8 cellular contexts compared by ENCODE assay signal in the genomic region with DNA sequence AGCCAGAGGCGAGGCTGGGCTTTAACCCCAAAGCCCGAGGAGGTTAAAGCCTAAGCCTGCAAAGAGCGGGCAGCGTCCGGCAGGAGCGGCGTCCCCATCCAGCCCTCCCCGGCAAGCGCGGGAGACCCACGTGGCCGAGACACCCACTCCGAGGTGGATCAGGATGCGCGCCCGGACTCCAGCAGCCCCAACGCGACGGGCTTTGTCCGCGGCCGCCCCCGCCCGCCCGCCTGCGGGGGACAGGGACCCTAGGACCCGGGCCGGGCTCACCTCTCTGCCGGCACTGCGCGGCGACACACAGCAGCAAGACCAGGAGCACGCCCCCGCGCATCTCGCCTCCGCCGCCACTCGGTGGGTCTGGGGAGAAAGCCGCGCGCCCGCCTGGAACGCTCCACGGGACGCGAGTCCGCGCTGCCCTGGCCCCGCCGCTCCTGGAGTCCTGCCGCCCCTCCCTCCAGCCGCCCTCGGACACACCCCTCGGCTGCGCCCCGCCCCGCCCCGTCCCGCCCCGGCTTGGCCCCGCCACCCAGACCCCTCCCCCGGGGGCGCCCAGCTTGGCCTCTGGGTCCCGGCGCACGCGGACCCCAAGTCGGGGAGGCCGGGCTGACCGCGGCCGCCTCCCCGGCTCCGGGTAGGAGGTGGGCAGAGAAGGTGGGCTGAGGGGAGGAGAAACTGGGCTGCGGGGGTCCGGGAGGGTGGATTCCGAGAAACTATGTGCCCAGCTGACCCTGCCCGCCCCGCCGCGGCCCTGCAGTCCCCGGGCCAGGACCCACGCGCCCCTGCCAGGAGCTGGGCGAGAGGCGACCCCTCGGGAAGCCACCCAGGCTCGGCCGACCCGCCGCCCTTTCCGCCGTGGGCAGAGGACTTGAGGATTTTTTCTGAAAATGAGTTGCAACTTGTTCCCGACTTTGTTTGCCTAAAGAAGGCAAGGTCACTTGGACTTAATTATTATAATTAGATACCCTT. TPM values are rescaled to one million over a fixed set of nuclear protein-coding genes. Genes with fewer than 3 reads are reported as not detected.
DNase-seq lines count a peak whose midpoint lies in the region; ATAC-seq and TF ChIP-seq lines count a peak whose summit lies in the region.

Gene LAMA1, minus strand, starts transcription at position 408 of the 966 bp plus-strand sequence. Its CDS starts 77 bp downstream, at position 331.

- ATAC-seq in GM21390 (IDR thresholded peaks at IDR 0.05; ENCODE audit: unreplicated experiment), result no peak

- H3K9ac ChIP-seq in KMS-11, result no peak within 1 kb of the TSS

- H2AFZ ChIP-seq in KMS-11 (ENCODE audit: low read depth), result peak within 1 kb of the TSS; percentile 82; the same call in 1 of the 2 replicates

- H3K9me3 Mint-ChIP-seq in nephron progenitor cell, result peaks cover 28% of the 10 kb centered on the region

- peak within 1 kb of the TSS; percentile 82 for H3K4me2 ChIP-seq in KMS-11

- no peaks in the 10 kb centered on the region for H4K20me1 ChIP-seq in KMS-11 (ENCODE audit: insufficient read depth)

- H3K4me3 Mint-ChIP-seq in nephron progenitor cell, result peak within 1 kb of the TSS; percentile 94

- no peak within 1 kb of the TSS for H3K27ac Mint-ChIP-seq in nephron progenitor cell

- DNase-seq in AG09309 (ENCODE audit: low read depth) (no peak), epithelial cell of proximal tubule (ENCODE audit: low read depth) (no peak), nephron progenitor cell (peak; percentile 89), cerebellar cortex (ENCODE audit: low spot score) (no peak), NCI-H1417 treated with DMSO at 0.1 percent for 48 hours (lab: John Stamatoyannopoulos, UW) (no peak)
- no peak for DNase-seq in activated CD4-positive, CD25-positive, alpha-beta regulatory T cell (lab: John Stamatoyannopoulos, UW)

- H3K36me3 Mint-ChIP-seq in nephron progenitor cell (ENCODE audit: low read depth), result peaks cover 26% of the 10 kb centered on the region

- peaks cover 27% of the 10 kb centered on the region for H3K4me1 Mint-ChIP-seq in nephron progenitor cell

- peaks cover 11% of the 10 kb centered on the region for H3K27me3 Mint-ChIP-seq in nephron progenitor cell (ENCODE audit: low read depth, poor library complexity)

- TF ChIP-seq CTCF in AG09309 (IDR thresholded peaks at IDR 0.05; ENCODE audit: control insufficient read depth, insufficient read depth, low read depth, low read length, missing control alignments) (no peak), KMS-11 (conservative IDR thresholded peaks at IDR 0.05; ENCODE audit: low read depth, low read length) (no peak), epithelial cell of proximal tubule (conservative IDR thresholded peaks at IDR 0.05; ENCODE audit: low read depth, low read length) (no peak), nephron progenitor cell (IDR thresholded peaks at IDR 0.05) (no peak)

- H3K79me2 ChIP-seq in KMS-11 (ENCODE audit: insufficient read depth, low read depth), result no peaks in the 10 kb centered on the region

- H3K27me3 ChIP-seq in KMS-11 (ENCODE audit: insufficient read depth, low read depth), result no peaks in the 10 kb centered on the region

- H3K36me3 ChIP-seq in KMS-11 (ENCODE audit: insufficient read depth), result no peaks in the 10 kb centered on the region

- H3K4me3 ChIP-seq in AG09309 (ENCODE audit: control insufficient read depth, low read depth, low read length), result peak within 1 kb of the TSS; percentile 37
- no peak within 1 kb of the TSS for H3K4me3 ChIP-seq in KMS-11 (IDR thresholded peaks at IDR 0.05; ENCODE audit: insufficient read depth, low read depth, low read length)
- peak within 1 kb of the TSS; percentile 65 for H3K4me3 ChIP-seq in epithelial cell of proximal tubule (ENCODE audit: low read depth, low read length)

- H3K27ac ChIP-seq in KMS-11, result no peak within 1 kb of the TSS

- no peaks in the 10 kb centered on the region for H3K4me1 ChIP-seq in KMS-11 (ENCODE audit: low read depth, poor library complexity, severe bottlenecking)

RNA-seq across cellular contexts. Expression of gene LAMA1, which starts in this region (rescaled TPM):
- total RNA-seq in epithelial cell of proximal tubule, result 10.1 and 23.2 TPM in 2 replicates
